Comparison of ENCODE assay signal across 8 cellular contexts in the genomic region with DNA sequence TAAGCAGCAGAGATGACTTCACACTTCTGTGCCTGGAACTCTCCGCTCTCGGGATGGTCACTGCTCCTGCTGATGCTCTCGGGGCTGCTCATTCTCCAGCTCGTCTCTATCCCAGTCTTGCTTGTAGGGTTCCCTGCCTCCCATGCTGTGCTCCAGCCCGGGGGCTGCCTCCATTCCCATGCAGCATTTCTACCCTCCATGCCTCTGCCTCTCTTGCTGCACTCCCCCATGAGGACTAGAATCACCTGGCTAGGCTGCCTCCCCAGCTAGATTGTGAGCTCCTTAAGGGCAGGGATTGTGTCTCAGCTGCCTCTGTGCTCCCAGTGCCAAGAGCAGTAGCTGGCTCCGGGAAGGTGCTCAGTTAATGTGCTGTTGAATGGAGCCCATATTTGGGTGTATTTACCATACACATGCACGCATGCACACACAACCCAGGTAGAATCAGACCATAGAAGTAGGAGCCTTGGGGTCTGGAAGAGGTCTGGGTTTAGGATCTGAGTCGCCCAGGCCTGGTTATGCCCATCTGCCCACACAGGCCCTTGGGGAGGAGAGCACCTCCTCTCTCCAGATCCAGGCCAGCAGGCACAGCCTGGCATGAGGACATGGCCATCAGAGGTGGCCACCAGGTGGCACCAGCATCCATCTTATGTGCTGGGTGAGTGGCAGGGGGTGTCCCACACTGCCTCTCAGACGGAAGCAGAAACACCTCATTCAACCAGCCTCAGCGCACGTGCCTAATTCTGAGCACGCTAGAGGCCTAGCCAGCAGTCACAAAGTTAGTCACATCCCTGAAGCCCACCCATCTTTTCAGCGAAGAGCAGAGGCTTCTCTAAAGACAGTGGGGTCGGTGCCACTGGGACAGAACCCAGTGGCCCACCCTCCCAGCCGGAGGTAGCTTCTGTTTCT. TPM values are rescaled to one million over a fixed set of nuclear protein-coding genes. Genes with fewer than 3 reads are reported as not detected.
A peak's percentile ranks its signal among the peaks of the same experiment; 100 is the strongest.
DNase-seq lines count a peak whose midpoint lies in the region; ATAC-seq and TF ChIP-seq lines count a peak whose summit lies in the region.

No MANE protein-coding gene starts in this region.

- H4K20me1 ChIP-seq in mammary epithelial cell (ENCODE audit: insufficient read depth, low read length): no peaks in the 10 kb centered on the region

- peaks cover 50% of the 10 kb centered on the region for H3K4me1 ChIP-seq in mammary epithelial cell (ENCODE audit: insufficient read depth, low read length)

- peaks cover 23% of the 10 kb centered on the region for H3K36me3 ChIP-seq in mammary epithelial cell (ENCODE audit: insufficient read depth, low read length)
- peaks cover 2% of the 10 kb centered on the region for H3K36me3 ChIP-seq in kidney epithelial cell (ENCODE audit: control insufficient read depth, insufficient read depth, low read length)

- no peak overlapping the region for H2AFZ ChIP-seq in mammary epithelial cell (ENCODE audit: low read depth, low read length)

- TF ChIP-seq CTCF in mammary epithelial cell (conservative IDR thresholded peaks at IDR 0.05 in 1 of 2, IDR thresholded peaks at IDR 0.05 in 1 of 2; ENCODE audit: extremely low read depth in 1 of 2, insufficient read depth in 1 of 2, low read depth in 1 of 2, low read length in 2 of 2) (peak; percentile 80 to 97), kidney epithelial cell (IDR thresholded peaks at IDR 0.05; ENCODE audit: insufficient read depth, low read length, poor library complexity, severe bottlenecking) (peak; percentile 89)

- H3K9me3 ChIP-seq in mammary epithelial cell (replicated peaks; ENCODE audit: insufficient read depth, low read length): no peaks in the 10 kb centered on the region

- peak; percentile 76 for ATAC-seq in HG03060 (IDR thresholded peaks at IDR 0.05; ENCODE audit: low read depth, unreplicated experiment)

- 48% methylated on average over 12 of the region's 15 CpGs for WGBS in mammary epithelial cell (ENCODE audit: low coverage, missing lambda C conversion rate)

- dilution Hi-C loops in mammary epithelial cell (cut with HindIII; ENCODE audit: low sequenced_read_pairs): loop anchor here (5.0 kb wide), 1 partner anchor 67 kb away; no protein-coding TSS in a partner anchor

- H3K4me2 ChIP-seq in mammary epithelial cell (ENCODE audit: insufficient read depth, low read depth, low read length): no peak overlapping the region

- H3K27me3 ChIP-seq in mammary epithelial cell (ENCODE audit: insufficient read depth, low read length): no peaks in the 10 kb centered on the region
- no peaks in the 10 kb centered on the region for H3K27me3 ChIP-seq in kidney epithelial cell (ENCODE audit: control insufficient read depth, insufficient read depth, low read length)

- CTCF ChIA-PET in mammary epithelial cell (lab: Charles Lee; ENCODE audit: low non-redundant PET): interaction anchor here (0.6 kb wide), 2 partner anchors 11 to 252 kb away, joined by 5 to 6 read pairs; no protein-coding TSS in a partner anchor

- DNase-seq in SKM-1 treated with dmso at 0.1 percent for 144 hours (lab: John Stamatoyannopoulos, UW; ENCODE audit: unreplicated experiment): peak; percentile 29
- DNase-seq in SKM-1 (lab: John Stamatoyannopoulos, UW; ENCODE audit: unreplicated experiment): no peak
- peak; percentile 59 for DNase-seq in NCI-H2227 treated with DMSO at 0.1 percent for 48 hours (lab: John Stamatoyannopoulos, UW)
- peak; percentile 77 to 86 (median 80) for DNase-seq in activated CD4-positive, CD25-positive, alpha-beta regulatory T cell (lab: John Stamatoyannopoulos, UW)
- DNase-seq in mammary epithelial cell: peak; percentile 73
- no peak for DNase-seq in kidney epithelial cell (ENCODE audit: low read depth)
- peak; percentile 92 for DNase-seq in stimulated activated CD4-positive, alpha-beta T cell treated with anti-CD3 and anti-CD28 coated beads, Interleukin-4, amount 100 ng/mL, for 24 hours

- H3K27ac ChIP-seq in mammary epithelial cell (ENCODE audit: insufficient read depth, low read depth, low read length): no peak overlapping the region

- peaks cover 52% of the 10 kb centered on the region for H3K79me2 ChIP-seq in mammary epithelial cell (ENCODE audit: insufficient read depth, low read length)

- H3K4me3 ChIP-seq in mammary epithelial cell (replicated peaks in 1 of 3; ENCODE audit: insufficient read depth in 1 of 3, low read depth in 2 of 3, low read length in 3 of 3) (no peak overlapping the region), kidney epithelial cell (ENCODE audit: low read depth, low read length) (no peak overlapping the region)

- no peak overlapping the region for H3K9ac ChIP-seq in mammary epithelial cell (ENCODE audit: insufficient read depth, low read length)

- no TSS peak for BruUV-seq in mammary epithelial cell (replicated peaks; lab: Mats Ljungman, UMichigan)

- in situ Hi-C loops in mammary epithelial cell (cut with MboI; ENCODE audit: low sequenced_read_pairs in 2 of 2): loop anchor here in 1 of 2 donors (5.0 kb wide), 1 partner anchor 37 kb away; no protein-coding TSS in a partner anchor

- intact Hi-C loops in mammary epithelial cell (cut with micrococcal nuclease): loop anchor here (1.0 to 10.0 kb wide), 10 partner anchors 11 to 512 kb away; partner anchors contain the start of gene SSH2

RNA-seq across cellular contexts. Expression of gene GIT1, which starts 9.3 kb away (rescaled TPM):
- total RNA-seq in mammary epithelial cell: 10 to 100 TPM; 41.8 to 83.4 TPM
- 52.2 TPM for polyA plus RNA-seq in mammary epithelial cell
- 112 TPM for polyA minus RNA-seq in mammary epithelial cell
- total RNA-seq in kidney epithelial cell: 63.8 and 89.8 TPM in 2 replicates

RNA-seq across cellular contexts. Expression of gene TP53I13, which starts 11.6 kb away (rescaled TPM):
- total RNA-seq in mammary epithelial cell (10 to 100 TPM; 26.5 to 31.8 TPM), kidney epithelial cell (68.4 and 70.4 TPM in 2 replicates)
- 19.5 TPM for polyA plus RNA-seq in mammary epithelial cell
- polyA minus RNA-seq in mammary epithelial cell: 2.7 TPM

RNA-seq across cellular contexts. Expression of gene ANKRD13B, which starts 12.8 kb away (rescaled TPM):
- 10 to 100 TPM; 10.0 to 18.6 TPM for total RNA-seq in mammary epithelial cell
- polyA plus RNA-seq in mammary epithelial cell: 8.5 TPM
- polyA minus RNA-seq in mammary epithelial cell: 11.4 TPM
- total RNA-seq in kidney epithelial cell: 13.1 and 13.8 TPM in 2 replicates

RNA-seq across cellular contexts. Expression of gene ABHD15, which starts 13.3 kb away (rescaled TPM):
- total RNA-seq in mammary epithelial cell: 1 to 10 TPM; 4.5 to 7.7 TPM
- polyA plus RNA-seq in mammary epithelial cell: 5.8 TPM
- polyA minus RNA-seq in mammary epithelial cell: 11.5 TPM
- total RNA-seq in kidney epithelial cell: 6.4 and 8.3 TPM in 2 replicates

RNA-seq across cellular contexts. Expression of gene CORO6, which starts 42.6 kb away (rescaled TPM):
- 1 to 10 TPM; 6.3 to 9.8 TPM for total RNA-seq in mammary epithelial cell
- 4.0 TPM for polyA plus RNA-seq in mammary epithelial cell
- polyA minus RNA-seq in mammary epithelial cell: 8.9 TPM
- total RNA-seq in kidney epithelial cell: 2.2 and 2.7 TPM in 2 replicates

Comparison
In these comparisons a context has a peak if more than half of its experiments do, and no peak if none do; other contexts are left out.
1. DNase-seq: peak in SKM-1 treated with dmso at 0.1 percent for 144 hours (single experiment), NCI-H2227 treated with DMSO at 0.1 percent for 48 hours (single experiment), activated CD4-positive, CD25-positive, alpha-beta regulatory T cell (4 of 4), mammary epithelial cell (single experiment) and stimulated activated CD4-positive, alpha-beta T cell treated with anti-CD3 and anti-CD28 coated beads, Interleukin-4, amount 100 ng/mL, for 24 hours (single experiment); none in SKM-1 (single experiment) and kidney epithelial cell (single experiment).